9 cellular contexts compared by ENCODE assay signal in genomic region chr7:129401228-129401967, GRCh38. TPM values are rescaled to one million over a fixed set of nuclear protein-coding genes. Genes with fewer than 3 reads are reported as not detected.
DNase-seq lines count a peak whose midpoint lies in the region; ATAC-seq lines count a peak whose summit lies in the region.
"Had no signal": no experiment of that assay in that cellular context is flagged by ENCODE, and none has a peak within 500 bp of the region (broad histone marks: within the 10 kb centered on the region; RNA-seq: fewer than 3 reads in every experiment).

No MANE protein-coding gene starts in this region.

- H3K4me1 Mint-ChIP-seq in T-helper 1 cell treated with Interleukin-12 subunit alpha and Interleukin-12 subunit beta and Interleukin-4 antibody, amounts not matched to agents 30 μg/mL and 1 μg/mL, for 36 hours (ENCODE audit: low read depth) = peaks cover 29% of the 10 kb centered on the region
- peaks cover 18% of the 10 kb centered on the region for H3K4me1 Mint-ChIP-seq in stimulated activated effector memory CD8-positive, alpha-beta T cell treated with anti-CD3 and anti-CD28 coated beads, Interleukin-12 subunit alpha, Interleukin-12 subunit beta, amount 100 ng/mL, for 72 hours
- H3K4me1 Mint-ChIP-seq in T-helper 2 cell treated with Interferon-gamma antibody and Interleukin-4, amounts not matched to agents 5 μg/mL and 100 μg/mL, for 36 hours (ENCODE audit: low read depth) = peaks cover 8% of the 10 kb centered on the region
- H3K4me1 Mint-ChIP-seq: IgD-negative memory B cell had no signal

- H3K27me3 Mint-ChIP-seq in T-helper 1 cell treated with Interleukin-12 subunit alpha and Interleukin-12 subunit beta and Interleukin-4 antibody, amounts not matched to agents 30 μg/mL and 1 μg/mL, for 36 hours (ENCODE audit: low read depth) = no peaks in the 10 kb centered on the region
- no peaks in the 10 kb centered on the region for H3K27me3 Mint-ChIP-seq in T-helper 2 cell treated with Interferon-gamma antibody and Interleukin-4, amounts not matched to agents 5 μg/mL and 100 μg/mL, for 36 hours (ENCODE audit: low read depth)
- H3K27me3 Mint-ChIP-seq: IgD-negative memory B cell had no signal

- no peaks in the 10 kb centered on the region for H3K9me3 Mint-ChIP-seq in T-helper 1 cell treated with Interleukin-12 subunit alpha and Interleukin-12 subunit beta and Interleukin-4 antibody, amounts not matched to agents 30 μg/mL and 1 μg/mL, for 36 hours
- H3K9me3 Mint-ChIP-seq in stimulated activated effector memory CD8-positive, alpha-beta T cell treated with anti-CD3 and anti-CD28 coated beads, Interleukin-12 subunit alpha, Interleukin-12 subunit beta, amount 100 ng/mL, for 72 hours = no peaks in the 10 kb centered on the region
- no peaks in the 10 kb centered on the region for H3K9me3 Mint-ChIP-seq in T-helper 2 cell treated with Interferon-gamma antibody and Interleukin-4, amounts not matched to agents 5 μg/mL and 100 μg/mL, for 36 hours
- H3K9me3 Mint-ChIP-seq: IgD-negative memory B cell had no signal

- peak overlapping the region; percentile 58 for H3K27ac Mint-ChIP-seq in T-helper 1 cell treated with Interleukin-12 subunit alpha and Interleukin-12 subunit beta and Interleukin-4 antibody, amounts not matched to agents 30 μg/mL and 1 μg/mL, for 36 hours
- H3K27ac Mint-ChIP-seq in stimulated activated effector memory CD8-positive, alpha-beta T cell treated with anti-CD3 and anti-CD28 coated beads, Interleukin-12 subunit alpha, Interleukin-12 subunit beta, amount 100 ng/mL, for 72 hours = peak overlapping the region; percentile 44
- no peak overlapping the region for H3K27ac Mint-ChIP-seq in T-helper 2 cell treated with Interferon-gamma antibody and Interleukin-4, amounts not matched to agents 5 μg/mL and 100 μg/mL, for 36 hours

- no peak for ATAC-seq in stimulated activated effector memory CD8-positive, alpha-beta T cell treated with anti-CD3 and anti-CD28 coated beads, Interleukin-12 subunit alpha, Interleukin-12 subunit beta, amount 100 ng/mL, for 72 hours

- no peak overlapping the region for H3K4me3 Mint-ChIP-seq in T-helper 1 cell treated with Interleukin-12 subunit alpha and Interleukin-12 subunit beta and Interleukin-4 antibody, amounts not matched to agents 30 μg/mL and 1 μg/mL, for 36 hours
- H3K4me3 Mint-ChIP-seq in stimulated activated effector memory CD8-positive, alpha-beta T cell treated with anti-CD3 and anti-CD28 coated beads, Interleukin-12 subunit alpha, Interleukin-12 subunit beta, amount 100 ng/mL, for 72 hours = no peak overlapping the region
- no peak overlapping the region for H3K4me3 Mint-ChIP-seq in T-helper 2 cell treated with Interferon-gamma antibody and Interleukin-4, amounts not matched to agents 5 μg/mL and 100 μg/mL, for 36 hours
- H3K4me3 Mint-ChIP-seq: IgD-negative memory B cell had no signal

- H3K36me3 Mint-ChIP-seq in T-helper 1 cell treated with Interleukin-12 subunit alpha and Interleukin-12 subunit beta and Interleukin-4 antibody, amounts not matched to agents 30 μg/mL and 1 μg/mL, for 36 hours (ENCODE audit: low read depth) = peaks cover 19% of the 10 kb centered on the region
- H3K36me3 Mint-ChIP-seq in stimulated activated effector memory CD8-positive, alpha-beta T cell treated with anti-CD3 and anti-CD28 coated beads, Interleukin-12 subunit alpha, Interleukin-12 subunit beta, amount 100 ng/mL, for 72 hours = peaks cover 18% of the 10 kb centered on the region
- H3K36me3 Mint-ChIP-seq in T-helper 2 cell treated with Interferon-gamma antibody and Interleukin-4, amounts not matched to agents 5 μg/mL and 100 μg/mL, for 36 hours (ENCODE audit: low read depth) = peaks cover 6% of the 10 kb centered on the region

- DNase-seq in T-helper 1 cell (no peak), NOMO-1 treated with DMSO at 0.1 percent for 48 hours (lab: John Stamatoyannopoulos, UW; ENCODE audit: unreplicated experiment) (peak; percentile 64), dermis microvascular lymphatic vessel endothelial cell (ENCODE audit: low read depth in 2 of 2) (peak; percentile 65 to 74), activated T-cell treated with anti-CD3 and anti-CD28 coated beads for 4 hours (no peak), NCI-H146 (lab: John Stamatoyannopoulos, UW) (no peak)
- no peak for DNase-seq in stimulated activated effector memory CD8-positive, alpha-beta T cell treated with anti-CD3 and anti-CD28 coated beads, Interleukin-12 subunit alpha, Interleukin-12 subunit beta, amount 100 ng/mL, for 72 hours (ENCODE audit: low spot score in 2 of 2)
- DNase-seq in T-helper 2 cell treated with Interferon-gamma antibody and Interleukin-4, amounts not matched to agents 5 μg/mL and 100 μg/mL, for 36 hours (ENCODE audit: low spot score) = no peak

RNA-seq across cellular contexts. Expression of gene STRIP2, which starts 32.8 kb away (rescaled TPM):
- total RNA-seq in dermis microvascular lymphatic vessel endothelial cell = 2.3 TPM in 2 replicates

Comparison
In these comparisons a context has a peak if more than half of its experiments do, and no peak if none do; other contexts are left out.
1. DNase-seq: peak in NOMO-1 treated with DMSO at 0.1 percent for 48 hours (single experiment) and dermis microvascular lymphatic vessel endothelial cell (2 of 2); none in T-helper 1 cell (0 of 5), stimulated activated effector memory CD8-positive, alpha-beta T cell treated with anti-CD3 and anti-CD28 coated beads, Interleukin-12 subunit alpha, Interleukin-12 subunit beta, amount 100 ng/mL, for 72 hours (0 of 2), T-helper 2 cell treated with Interferon-gamma antibody and Interleukin-4, amounts not matched to agents 5 μg/mL and 100 μg/mL, for 36 hours (single experiment), activated T-cell treated with anti-CD3 and anti-CD28 coated beads for 4 hours (single experiment) and NCI-H146 (single experiment).